24 cellular contexts compared by ENCODE assay signal in genomic region chr1:227673441-227673840, GRCh38.
"Had no signal": no experiment of that assay in that cellular context is flagged by ENCODE, and none has a peak within 500 bp of the region (broad histone marks: within the 10 kb centered on the region; RNA-seq: fewer than 3 reads in every experiment).

No MANE protein-coding gene starts in this region.

- H3K4me1 ChIP-seq: colonic mucosa, esophagus muscularis mucosa, esophagus squamous epithelium, foreskin keratinocyte, gastrocnemius medialis, gastroesophageal sphincter, heart left ventricle, heart right ventricle had no signal

- H3K27me3 ChIP-seq: colonic mucosa, dorsolateral prefrontal cortex, esophagus muscularis mucosa, esophagus squamous epithelium, foreskin keratinocyte, gastrocnemius medialis, gastroesophageal sphincter, heart left ventricle, heart right ventricle had no signal

- H3K9me3 ChIP-seq: colonic mucosa had no signal

- DNase-seq: colonic mucosa; cortex of kidney; dermis blood vessel endothelial cell; dorsolateral prefrontal cortex; effector CD4-positive, alpha-beta T cell; effector CD8-positive, alpha-beta T cell; effector memory CD4-positive, alpha-beta T cell; effector memory CD8-positive, alpha-beta T cell; endodermal cell; erythroblast; esophagus squamous epithelium; foreskin fibroblast; foreskin keratinocyte; foreskin melanocyte; gastrocnemius medialis; glutamatergic neuron; head of caudate nucleus; heart left ventricle; heart right ventricle had no signal

- ATAC-seq: effector memory CD8-positive, alpha-beta T cell; esophagus mucosa; foreskin keratinocyte; gastrocnemius medialis; gastroesophageal sphincter; heart left ventricle; heart right ventricle had no signal

- H3K27ac ChIP-seq: colonic mucosa, coronary artery, dorsolateral prefrontal cortex, epithelial cell of prostate, esophagus muscularis mucosa, esophagus squamous epithelium, foreskin keratinocyte, gastrocnemius medialis, gastroesophageal sphincter, heart left ventricle, heart right ventricle had no signal

- H3K36me3 ChIP-seq: colonic mucosa, esophagus muscularis mucosa, esophagus squamous epithelium, gastrocnemius medialis, gastroesophageal sphincter, heart left ventricle, heart right ventricle had no signal

- H3K4me3 ChIP-seq: colonic mucosa, coronary artery, dorsolateral prefrontal cortex, esophagus muscularis mucosa, esophagus squamous epithelium, gastrocnemius medialis, gastroesophageal sphincter, heart left ventricle, heart right ventricle had no signal
